Comparison of ENCODE assay signal across 19 cellular contexts in genomic region chr5:33475706-33476105, GRCh38.
"Had no signal": no experiment of that assay in that cellular context is flagged by ENCODE, and none has a peak within 500 bp of the region (broad histone marks: within the 10 kb centered on the region; RNA-seq: fewer than 3 reads in every experiment).

No MANE protein-coding gene starts in this region.

- H3K9me3 ChIP-seq: left lung, mucosa of descending colon, right atrium auricular region, upper lobe of left lung had no signal

- DNase-seq: activated CD4-positive, alpha-beta T cell treated with anti-CD3 and anti-CD28 coated beads for 1 hour; activated CD4-positive, alpha-beta T cell treated with anti-CD3 and anti-CD28 coated beads, Interleukin-2, amount 50 U/mL, for 48 hours; activated naive CD4-positive, alpha-beta T cell treated with Interleukin-2 at 50 U/mL for 16 hours; activated naive CD8-positive, alpha-beta T cell treated with anti-CD3 and anti-CD28 coated beads, Interleukin-2, amount 50 U/mL, for 24 hours; aorta; effector CD8-positive, alpha-beta T cell; foreskin keratinocyte; glutamatergic neuron; hypothalamus; kidney; left lung; mucosa of descending colon; naive thymus-derived CD8-positive, alpha-beta T cell; posterior cingulate gyrus; stimulated activated CD4-positive, alpha-beta T cell treated with anti-CD3 and anti-CD28 coated beads, Interleukin-15, amount 100 ng/mL, for 24 hours; upper lobe of left lung had no signal

- ATAC-seq: activated naive CD8-positive, alpha-beta T cell treated with anti-CD3 and anti-CD28 coated beads, Interleukin-2, amount 50 U/mL, for 24 hours; activated T-helper 17 cell treated with anti-CD3 and anti-CD28 coated beads, Interleukin-2, amount 50 U/mL, for 72 hours; foreskin keratinocyte; left lung; mucosa of descending colon; naive thymus-derived CD8-positive, alpha-beta T cell had no signal

- H3K4me1 ChIP-seq: foreskin keratinocyte, left lung, right atrium auricular region, upper lobe of left lung had no signal

- H3K27me3 ChIP-seq: foreskin keratinocyte, left lung, right atrium auricular region, upper lobe of left lung had no signal

- H3K27ac ChIP-seq: foreskin keratinocyte, left lung, right atrium auricular region, skin epidermis, upper lobe of left lung had no signal

- FAIRE-seq: kidney had no signal

- H3K4me3 ChIP-seq: left lung, mucosa of descending colon, right atrium auricular region, skin epidermis, upper lobe of left lung had no signal
